22 cellular contexts compared by ENCODE assay signal in the genomic region with DNA sequence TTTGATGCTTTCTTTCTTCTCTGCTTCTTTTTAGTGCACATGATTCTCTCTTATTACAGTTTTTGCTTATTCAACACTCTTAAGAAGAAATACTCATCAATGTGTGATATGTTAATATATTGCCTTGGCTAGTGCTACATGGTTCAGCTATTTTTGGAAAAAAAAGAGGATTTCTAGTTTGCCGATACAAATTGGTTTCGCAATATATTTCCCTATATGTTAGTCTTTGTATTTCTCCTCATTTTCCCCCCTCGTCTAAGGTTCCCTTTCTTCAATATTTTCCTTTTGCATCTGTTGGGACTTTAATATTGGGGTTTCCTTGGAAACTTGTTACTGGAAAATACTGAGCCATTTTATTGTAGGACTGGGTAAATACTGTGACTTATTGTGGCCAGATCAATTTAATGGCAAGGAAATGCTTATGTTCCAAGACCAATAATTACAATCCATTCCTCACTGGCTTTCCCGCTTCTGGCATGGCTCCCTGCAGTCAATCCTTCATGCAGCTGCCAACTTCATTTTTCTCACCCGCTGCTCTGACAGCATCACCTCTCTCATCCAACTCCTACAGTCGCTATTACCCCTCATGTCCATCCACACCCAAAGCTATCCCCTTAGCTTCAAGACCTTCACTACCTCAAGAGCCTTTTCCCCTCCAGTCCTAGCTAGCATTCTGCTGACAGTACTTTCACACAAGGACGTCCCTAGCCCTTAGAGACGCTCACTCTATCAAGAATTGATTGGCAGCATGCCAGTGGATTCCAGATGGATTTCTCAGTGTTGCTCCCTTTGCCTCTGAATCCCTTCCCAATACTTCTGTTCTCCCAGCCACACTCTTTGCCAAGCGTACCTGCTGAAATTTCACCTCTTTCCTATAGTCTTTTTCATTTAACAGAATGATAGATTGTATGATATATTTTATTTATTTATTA.
A peak's percentile ranks its signal among the peaks of the same experiment; 100 is the strongest.
DNase-seq lines count a peak whose midpoint lies in the region; ATAC-seq, FAIRE-seq and TF ChIP-seq lines count a peak whose summit lies in the region.
"Had no signal": no experiment of that assay in that cellular context is flagged by ENCODE, and none has a peak within 500 bp of the region (broad histone marks: within the 10 kb centered on the region; RNA-seq: fewer than 3 reads in every experiment).

No MANE protein-coding gene starts in this region.

- H3K36me3 ChIP-seq in breast epithelium: no peaks in the 10 kb centered on the region
- no peaks in the 10 kb centered on the region for H3K36me3 ChIP-seq in K562 (ENCODE audit: control insufficient read depth, insufficient read depth, low read length)
- no peaks in the 10 kb centered on the region for H3K36me3 ChIP-seq in PC-3 (ENCODE audit: low read depth, low read length)
- H3K36me3 ChIP-seq: upper lobe of left lung had no signal

- no peak overlapping the region for H3K27ac Mint-ChIP-seq in MCF 10A (ENCODE audit: low read depth, unreplicated experiment)
- H3K27ac Mint-ChIP-seq: activated CD4-positive, alpha-beta T cell treated with anti-CD3 and anti-CD28 coated beads, Interleukin-2, amount 10 ng/mL, durations not matched to agents 7 days and 5 days; activated naive CD4-positive, alpha-beta T cell treated with anti-CD3 and anti-CD28 coated beads for 36 hours; CD8-positive, alpha-beta T cell; nephron; stimulated activated naive CD8-positive, alpha-beta T cell treated with anti-CD3 and anti-CD28 coated beads, Interleukin-15, Interleukin-2, amounts not matched to agents 100 ng/mL and 50 ng/mL, for 24 hours had no signal

- WGBS in K562 (ENCODE audit: insufficient coverage, low coverage, missing lambda C conversion rate): 3% methylated on average over 8 of the region's 9 CpGs
- 59% methylated on average over 9 of the region's 9 CpGs for WGBS in right cardiac atrium

- in situ Hi-C loops in K562 (cut with MboI): no loop called here

- no peaks in the 10 kb centered on the region for H3K9me2 ChIP-seq in PC-3 (replicated peaks; ENCODE audit: low read length)

- BruUV-seq in MCF 10A (replicated peaks; lab: Mats Ljungman, UMichigan): no TSS peak
- no TSS peak for BruUV-seq in K562 (replicated peaks; lab: Mats Ljungman, UMichigan)
- BruUV-seq in PC-3 (replicated peaks; lab: Mats Ljungman, UMichigan): no TSS peak

- TF ChIP-seq CTCF in MCF 10A (IDR thresholded peaks at IDR 0.05; ENCODE audit: unreplicated experiment) (no peak), breast epithelium (IDR thresholded peaks at IDR 0.05) (no peak), K562 (IDR thresholded peaks at IDR 0.05 in 2 of 3, conservative IDR thresholded peaks at IDR 0.05 in 1 of 3; ENCODE audit: insufficient read depth in 2 of 3, low read depth in 1 of 3, low read length in 3 of 3) (no peak), PC-3 (conservative IDR thresholded peaks at IDR 0.05; ENCODE audit: low read depth, low read length) (no peak), GM20000 (IDR thresholded peaks at IDR 0.05; ENCODE audit: extremely low read depth, missing control alignments) (no peak)

- H2AFZ ChIP-seq in K562 (ENCODE audit: low read depth, low read length): no peak overlapping the region
- no peak overlapping the region for H2AFZ ChIP-seq in PC-3 (ENCODE audit: low read length)
- H2AFZ ChIP-seq: GM23248 had no signal

- H3K27me3 Mint-ChIP-seq in MCF 10A (ENCODE audit: insufficient read depth, unreplicated experiment): no peaks in the 10 kb centered on the region
- H3K27me3 Mint-ChIP-seq: activated CD4-positive, alpha-beta T cell treated with anti-CD3 and anti-CD28 coated beads, Interleukin-2, amount 10 ng/mL, durations not matched to agents 7 days and 5 days had no signal

- H3K27me3 ChIP-seq in breast epithelium (no peaks in the 10 kb centered on the region), K562 (ENCODE audit: control insufficient read depth in 2 of 2, insufficient read depth in 2 of 2, low read length in 2 of 2) (no peaks in the 10 kb centered on the region), PC-3 (ENCODE audit: low read length) (peaks cover 11% of the 10 kb centered on the region), right cardiac atrium (ENCODE audit: control insufficient read depth, insufficient read depth) (no peaks in the 10 kb centered on the region)
- H3K27me3 ChIP-seq: upper lobe of left lung had no signal

- no peak for FAIRE-seq in K562 (lab: Jason Lieb, UNC)
- FAIRE-seq: G401.6, GM12878, islet of Langerhans, TTC549 had no signal

- no peak for TF ChIP-seq RAD21 in K562 (CRISPR knock-in tag; conservative IDR thresholded peaks at IDR 0.05 in 1 of 2, IDR thresholded peaks at IDR 0.05 in 1 of 2)

- ATAC-seq in K562 (no peak), GM21723 (IDR thresholded peaks at IDR 0.05; ENCODE audit: unreplicated experiment) (no peak), PC-3 (no peak), right cardiac atrium (no peak)
- ATAC-seq: CD8-positive, alpha-beta T cell; esophagus mucosa; GM12878; Panc1 had no signal

- peak; percentile 42 for DNase-seq in MCF 10A (ENCODE audit: unreplicated experiment)
- no peak for DNase-seq in breast epithelium (ENCODE audit: low spot score in 2 of 2)
- peak; percentile 92 for DNase-seq in NCI-H2171 (lab: John Stamatoyannopoulos, UW)
- no peak for DNase-seq in K562 (ENCODE audit: extremely low read depth in 1 of 4, low spot score in 3 of 4)
- no peak for DNase-seq in PC-3
- no peak for DNase-seq in GM20000 (ENCODE audit: low spot score)
- no peak for DNase-seq in right cardiac atrium
- DNase-seq: activated CD4-positive, alpha-beta T cell treated with anti-CD3 and anti-CD28 coated beads, Interleukin-2, amount 10 ng/mL, durations not matched to agents 7 days and 5 days; activated naive CD4-positive, alpha-beta T cell treated with anti-CD3 and anti-CD28 coated beads for 36 hours; CD8-positive, alpha-beta T cell; GM23248; head of caudate nucleus; upper lobe of left lung had no signal

- no peak overlapping the region for H3K4me2 ChIP-seq in K562 (ENCODE audit: insufficient read depth, low read length)
- H3K4me2 ChIP-seq in PC-3 (ENCODE audit: low read length): no peak overlapping the region

- no peaks in the 10 kb centered on the region for H3K4me1 ChIP-seq in breast epithelium
- no peaks in the 10 kb centered on the region for H3K4me1 ChIP-seq in K562 (replicated peaks in 1 of 2; ENCODE audit: control insufficient read depth in 2 of 2, insufficient read depth in 2 of 2, low read length in 2 of 2)
- H3K4me1 ChIP-seq in PC-3 (ENCODE audit: insufficient read depth, low read length): no peaks in the 10 kb centered on the region
- no peaks in the 10 kb centered on the region for H3K4me1 ChIP-seq in right cardiac atrium (ENCODE audit: control insufficient read depth, insufficient read depth, low read length)
- H3K4me1 ChIP-seq: upper lobe of left lung had no signal

- TF ChIP-seq EP300 in K562 (IDR thresholded peaks at IDR 0.05; ENCODE audit: low read length): no peak

- peaks cover under 1% of the 10 kb centered on the region for H3K9me3 Mint-ChIP-seq in MCF 10A (ENCODE audit: unreplicated experiment)
- H3K9me3 Mint-ChIP-seq: activated CD4-positive, alpha-beta T cell treated with anti-CD3 and anti-CD28 coated beads, Interleukin-2, amount 10 ng/mL, durations not matched to agents 7 days and 5 days; activated naive CD4-positive, alpha-beta T cell treated with anti-CD3 and anti-CD28 coated beads for 36 hours; CD8-positive, alpha-beta T cell; nephron had no signal

- H3K9me3 ChIP-seq in breast epithelium (no peaks in the 10 kb centered on the region), K562 (replicated peaks; ENCODE audit: control insufficient read depth, insufficient read depth, low read depth, low read length) (no peaks in the 10 kb centered on the region), PC-3 (ENCODE audit: low read length) (no peaks in the 10 kb centered on the region), right cardiac atrium (ENCODE audit: control insufficient read depth, low read length) (no peaks in the 10 kb centered on the region)
- H3K9me3 ChIP-seq: upper lobe of left lung had no signal

- no peaks in the 10 kb centered on the region for H3K9me1 ChIP-seq in K562 (ENCODE audit: control insufficient read depth, insufficient read depth, low read length)

- H3K4me3 ChIP-seq in breast epithelium (no peak overlapping the region), K562 (no peak overlapping the region), PC-3 (ENCODE audit: low read length) (no peak overlapping the region), right cardiac atrium (ENCODE audit: low read length) (no peak overlapping the region)
- H3K4me3 ChIP-seq: GM12878, GM23248, upper lobe of left lung had no signal

- H3K79me2 ChIP-seq in K562 (ENCODE audit: control insufficient read depth, insufficient read depth, low read length) (no peaks in the 10 kb centered on the region), PC-3 (ENCODE audit: low read length) (no peaks in the 10 kb centered on the region)

- POLR2A ChIA-PET in MCF 10A (lab: Yijun Ruan, JAX) (no interaction called here), K562 (lab: Yijun Ruan, JAX) (no interaction called here), PC-3 (lab: Charles Lee; ENCODE audit: unreplicated experiment) (no interaction called here)

- no peaks in the 10 kb centered on the region for H3K4me1 Mint-ChIP-seq in MCF 10A (ENCODE audit: insufficient read depth, unreplicated experiment)
- H3K4me1 Mint-ChIP-seq: activated CD4-positive, alpha-beta T cell treated with anti-CD3 and anti-CD28 coated beads, Interleukin-2, amount 10 ng/mL, durations not matched to agents 7 days and 5 days had no signal

- H3K9ac ChIP-seq in K562 (ENCODE audit: insufficient read depth in 1 of 2, low read depth in 2 of 2, low read length in 2 of 2): no peak overlapping the region
- no peak overlapping the region for H3K9ac ChIP-seq in PC-3 (ENCODE audit: low read length)
- H3K9ac ChIP-seq: GM23248 had no signal

- CTCF ChIA-PET in MCF 10A (lab: Yijun Ruan, JAX): interaction anchor here (0.5 to 0.6 kb wide), 2 partner anchors 15 to 190 kb away, joined by 3 to 4 read pairs; no protein-coding TSS in a partner anchor
- CTCF ChIA-PET in K562 (lab: Yijun Ruan, JAX; ENCODE audit: low intra/inter-chr PET ratio): no interaction called here
- CTCF ChIA-PET in PC-3 (lab: Charles Lee): interaction anchor here (0.5 kb wide), 1 partner anchor 146 kb away, joined by 6 read pairs; no protein-coding TSS in a partner anchor

- H3K4me3 Mint-ChIP-seq in MCF 10A (ENCODE audit: unreplicated experiment): no peak overlapping the region
- H3K4me3 Mint-ChIP-seq: activated CD4-positive, alpha-beta T cell treated with anti-CD3 and anti-CD28 coated beads, Interleukin-2, amount 10 ng/mL, durations not matched to agents 7 days and 5 days; activated naive CD4-positive, alpha-beta T cell treated with anti-CD3 and anti-CD28 coated beads for 36 hours; CD8-positive, alpha-beta T cell; nephron; stimulated activated naive CD8-positive, alpha-beta T cell treated with anti-CD3 and anti-CD28 coated beads, Interleukin-15, Interleukin-2, amounts not matched to agents 100 ng/mL and 50 ng/mL, for 24 hours had no signal

- no peaks in the 10 kb centered on the region for H3F3A ChIP-seq in PC-3 (ENCODE audit: low read length, unreplicated experiment)

- H3K36me3 Mint-ChIP-seq in MCF 10A (ENCODE audit: insufficient read depth, unreplicated experiment): no peaks in the 10 kb centered on the region
- H3K36me3 Mint-ChIP-seq: CD8-positive, alpha-beta T cell had no signal

- H4K20me1 ChIP-seq in K562 (replicated peaks; ENCODE audit: control insufficient read depth, insufficient read depth, low read length): no peaks in the 10 kb centered on the region
- no peaks in the 10 kb centered on the region for H4K20me1 ChIP-seq in PC-3 (ENCODE audit: low read length)

- intact Hi-C loops in MCF 10A (cut with micrococcal nuclease): no loop called here
- intact Hi-C loops in breast epithelium (cut with DNase I; ENCODE audit: low total_unique reads): no loop called here
- intact Hi-C loops in K562 (cut with micrococcal nuclease): no loop called here
- intact Hi-C loops in PC-3 (cut with micrococcal nuclease): no loop called here
- intact Hi-C loops in right cardiac atrium (cut with DNase I): no loop called here

- H3K27ac ChIP-seq in breast epithelium (no peak overlapping the region), K562 (ENCODE audit: extremely low read depth, low read depth, low read length) (no peak overlapping the region), PC-3 (ENCODE audit: low read length) (no peak overlapping the region), right cardiac atrium (ENCODE audit: low read length) (no peak overlapping the region)
- H3K27ac ChIP-seq: GM23248, upper lobe of left lung had no signal

- TF ChIP-seq POLR2A in breast epithelium (IDR thresholded peaks at IDR 0.05) (no peak), K562 (conservative IDR thresholded peaks at IDR 0.05) (no peak)

Comparison
In these comparisons a context has a peak if more than half of its experiments do, and no peak if none do; other contexts are left out.
1. DNase-seq: peak in MCF 10A (single experiment) and NCI-H2171 (single experiment); none in breast epithelium (0 of 2), K562 (0 of 4), PC-3 (single experiment), GM20000 (single experiment) and right cardiac atrium (0 of 3).